In genomic region chr4:40295030-40295429, GRCh38 we compare ENCODE assay signal across 8 cellular contexts. TPM values are rescaled to one million over a fixed set of nuclear protein-coding genes. Genes with fewer than 3 reads are reported as not detected.
DNase-seq lines count a peak whose midpoint lies in the region; ATAC-seq, FAIRE-seq and TF ChIP-seq lines count a peak whose summit lies in the region.
"Not testable (repeated sequence)": the region's sequence is repeated elsewhere in the genome, so short reads cannot be mapped to it uniquely, and the experiment has no call there.
"Had no signal": no experiment of that assay in that cellular context is flagged by ENCODE, and none has a peak within 500 bp of the region (broad histone marks: within the 10 kb centered on the region; RNA-seq: fewer than 3 reads in every experiment).

No MANE protein-coding gene starts in this region.

- FAIRE-seq in GM12892 (lab: Jason Lieb, UNC) = peak; percentile 21
- FAIRE-seq in K562 (lab: Jason Lieb, UNC) = not testable (repeated sequence)

- not testable (repeated sequence) for H3K9ac ChIP-seq in BLaER1; Karpas-422 (ENCODE audit: low read length); K562 (ENCODE audit: insufficient read depth in 1 of 2, low read depth in 2 of 2, low read length in 2 of 2)
- peak overlapping the region; percentile 71 for H3K9ac ChIP-seq in neuronal stem cell (ENCODE audit: low read depth, low read length, poor library complexity)

- POLR2A ChIA-PET in K562 (lab: Yijun Ruan, JAX) = not testable (repeated sequence)

- H2BK15ac ChIP-seq in neuronal stem cell (ENCODE audit: low read length) = not testable (repeated sequence)

- not testable (repeated sequence) for H2AK5ac ChIP-seq in neuronal stem cell (ENCODE audit: low read depth, low read length)

- not testable (repeated sequence) for H3K9me2 ChIP-seq in Karpas-422 (replicated peaks; ENCODE audit: insufficient read depth, low read length)

- TF ChIP-seq EP300 in K562 (IDR thresholded peaks at IDR 0.05; ENCODE audit: low read length) = not testable (repeated sequence)

- H3K4me3 ChIP-seq in BLaER1 (peak overlapping the region; percentile 30; the same call in 1 of the 2 replicates), neuronal stem cell (ENCODE audit: low read length in 2 of 2) (peak overlapping the region in 1 of 2 donors; percentile 12)
- H3K4me3 ChIP-seq in Karpas-422 (ENCODE audit: low read length); K562; effector memory CD4-positive, alpha-beta T cell (ENCODE audit: insufficient read depth, low read depth, low read length, poor library complexity, severe bottlenecking): not testable (repeated sequence)

- intact Hi-C loops in K562 (cut with micrococcal nuclease) = not testable (repeated sequence)

- not testable (repeated sequence) for TF ChIP-seq RAD21 in K562 (CRISPR knock-in tag; conservative IDR thresholded peaks at IDR 0.05 in 1 of 2, IDR thresholded peaks at IDR 0.05 in 1 of 2)

- H2AFZ ChIP-seq in Karpas-422 (ENCODE audit: low read length); K562 (ENCODE audit: low read depth, low read length); neuronal stem cell (ENCODE audit: low read length): not testable (repeated sequence)

- not testable (repeated sequence) for H3K27ac ChIP-seq in BLaER1; K562 (ENCODE audit: extremely low read depth, low read depth, low read length); neuronal stem cell (replicated peaks; ENCODE audit: low read length)
- H3K27ac ChIP-seq in Karpas-422 (ENCODE audit: low read length) = 0 out of 2 replicates have a peak overlapping the region, but pooled peaks have one; percentile 22
- H3K27ac ChIP-seq in effector memory CD4-positive, alpha-beta T cell (ENCODE audit: insufficient read depth, low read length, poor library complexity, severe bottlenecking) = peak overlapping the region; percentile 3

- H4K91ac ChIP-seq in neuronal stem cell (ENCODE audit: low read depth, low read length, poor library complexity) = peak overlapping the region; percentile 47

- not testable (repeated sequence) for H2BK120ac ChIP-seq in neuronal stem cell (ENCODE audit: low read depth, low read length)

- H3K36me3 ChIP-seq in BLaER1; Karpas-422 (ENCODE audit: insufficient read depth, low read length); K562 (ENCODE audit: control insufficient read depth, insufficient read depth, low read length); effector memory CD4-positive, alpha-beta T cell (ENCODE audit: control insufficient read depth, insufficient read depth, low read length); neuronal stem cell (replicated peaks in 1 of 2; ENCODE audit: control insufficient read depth in 2 of 2, insufficient read depth in 2 of 2, low read length in 2 of 2): not testable (repeated sequence)

- TF ChIP-seq POLR2A in GM12892 (IDR thresholded peaks at IDR 0.05; ENCODE audit: low read depth, low read length); K562 (conservative IDR thresholded peaks at IDR 0.05): not testable (repeated sequence)

- H4K8ac ChIP-seq in neuronal stem cell (ENCODE audit: low read depth, low read length) = not testable (repeated sequence)

- in situ Hi-C loops in K562 (cut with MboI) = not testable (repeated sequence)

- CTCF ChIA-PET in K562 (lab: Yijun Ruan, JAX; ENCODE audit: low intra/inter-chr PET ratio) = not testable (repeated sequence)

- not testable (repeated sequence) for DNase-seq in GM12892 (ENCODE audit: insufficient read length); Karpas-422; K562 (ENCODE audit: extremely low read depth in 1 of 4, low spot score in 3 of 4); effector memory CD4-positive, alpha-beta T cell; neuronal stem cell (ENCODE audit: low spot score)

- not testable (repeated sequence) for H2BK12ac ChIP-seq in neuronal stem cell (ENCODE audit: low read length)

- peaks cover 36% of the 10 kb centered on the region for H3K9me3 ChIP-seq in BLaER1
- not testable (repeated sequence) for H3K9me3 ChIP-seq in Karpas-422 (ENCODE audit: low read length); K562 (replicated peaks; ENCODE audit: control insufficient read depth, insufficient read depth, low read depth, low read length); effector memory CD4-positive, alpha-beta T cell (ENCODE audit: control insufficient read depth, low read length); neuronal stem cell (replicated peaks in 1 of 2; ENCODE audit: control insufficient read depth in 2 of 2, insufficient read depth in 1 of 2, low read depth in 1 of 2, low read length in 2 of 2)

- TF ChIP-seq CTCF in K562 (IDR thresholded peaks at IDR 0.05 in 2 of 3, conservative IDR thresholded peaks at IDR 0.05 in 1 of 3; ENCODE audit: insufficient read depth in 2 of 3, low read depth in 1 of 3, low read length in 3 of 3) = not testable (repeated sequence)

- H3K4me1 ChIP-seq in BLaER1 (peaks cover 34% of the 10 kb centered on the region), Karpas-422 (ENCODE audit: low read length) (peaks cover 45% of the 10 kb centered on the region), K562 (replicated peaks in 1 of 2; ENCODE audit: control insufficient read depth in 2 of 2, insufficient read depth in 2 of 2, low read length in 2 of 2) (peaks cover 4 to 30% of the 10 kb centered on the region in 2 experiments; a peak in 4 of 5 replicates)
- H3K4me1 ChIP-seq in effector memory CD4-positive, alpha-beta T cell (ENCODE audit: control insufficient read depth, insufficient read depth, low read length, poor library complexity, severe bottlenecking) = peaks cover 27% of the 10 kb centered on the region
- H3K4me1 ChIP-seq in neuronal stem cell (ENCODE audit: control insufficient read depth in 2 of 2, insufficient read depth in 1 of 2, low read depth in 1 of 2, low read length in 2 of 2) = not testable (repeated sequence)

- not testable (repeated sequence) for H3K79me1 ChIP-seq in neuronal stem cell (ENCODE audit: low read depth, low read length)

- H3K9me1 ChIP-seq in K562 (ENCODE audit: control insufficient read depth, insufficient read depth, low read length) = not testable (repeated sequence)

- not testable (repeated sequence) for H4K20me1 ChIP-seq in BLaER1; Karpas-422 (ENCODE audit: insufficient read depth, low read depth, low read length); K562 (replicated peaks; ENCODE audit: control insufficient read depth, insufficient read depth, low read length)

- H3K79me2 ChIP-seq in Karpas-422 (ENCODE audit: low read length); K562 (ENCODE audit: control insufficient read depth, insufficient read depth, low read length): not testable (repeated sequence)

- ATAC-seq in K562 = not testable (repeated sequence)

- not testable (repeated sequence) for H2BK5ac ChIP-seq in neuronal stem cell (ENCODE audit: low read length)

- BruUV-seq in K562 (replicated peaks; lab: Mats Ljungman, UMichigan) = not testable (repeated sequence)

- peak overlapping the region; percentile 1 for H3K23ac ChIP-seq in neuronal stem cell (ENCODE audit: low read depth, low read length, poor library complexity)

- H3K18ac ChIP-seq in neuronal stem cell (ENCODE audit: low read length) = not testable (repeated sequence)

- not testable (repeated sequence) for H3K14ac ChIP-seq in neuronal stem cell (ENCODE audit: low read length)

- H3K4ac ChIP-seq in neuronal stem cell (ENCODE audit: low read length) = not testable (repeated sequence)

- not testable (repeated sequence) for H3K27me3 ChIP-seq in BLaER1; Karpas-422 (ENCODE audit: low read length); K562 (ENCODE audit: control insufficient read depth in 2 of 2, insufficient read depth in 2 of 2, low read length in 2 of 2); effector memory CD4-positive, alpha-beta T cell (replicated peaks; ENCODE audit: control insufficient read depth, insufficient read depth, low read length, poor library complexity, severe bottlenecking); neuronal stem cell (ENCODE audit: control insufficient read depth in 3 of 3, insufficient read depth in 3 of 3, low read depth in 1 of 3, low read length in 3 of 3)

- not testable (repeated sequence) for H3K4me2 ChIP-seq in BLaER1; Karpas-422 (ENCODE audit: low read depth, low read length, poor library complexity, severe bottlenecking); K562 (ENCODE audit: insufficient read depth, low read length)
- H3K4me2 ChIP-seq in neuronal stem cell (ENCODE audit: insufficient read depth, low read length, poor library complexity, severe bottlenecking) = peak overlapping the region; percentile 21

TF ChIP-seq in K562, 482 proteins besides CTCF, POLR2A, EP300 and RAD21 (continues in another document):
- TF ChIP-seq ARHGAP35 (IDR thresholded peaks at IDR 0.05; ENCODE audit: partially characterized antibody) (peak; percentile 9), YBX1 (IDR thresholded peaks at IDR 0.05) (0 out of 2 replicates have a peak, but pooled peaks have one; percentile 24)

RNA-seq across cellular contexts. Expression of gene CHRNA9, which starts 40.1 kb away (rescaled TPM):
- not detected for polyA plus RNA-seq in GM12892 (2012; ENCODE audit: missing spikeins)
- total RNA-seq in Karpas-422 (2014; rRNA removed; shearing (Covaris generic); ENCODE audit: low replicate concordance) = 0.15 and 0.25 TPM in 2 replicates
- not detected in 2 replicates for total RNA-seq in K562 (2011; cell fraction: chromatin; rRNA removed; ENCODE audit: low replicate concordance)
- total RNA-seq in K562 (2011; cell fraction: nucleolus; rRNA removed) = not detected in 2 replicates
- total RNA-seq in K562 (2011; cell fraction: nucleoplasm; rRNA removed) = not detected in 2 replicates
- not detected in 2 replicates for total RNA-seq in K562 (2014; rRNA removed)
- total RNA-seq in K562 (2014; rRNA removed; fragmentation: Illumina TruSeq; extraction: Trizol) = not detected in 2 replicates
- total RNA-seq in K562 (2015; rRNA removed; fragmentation: Illumina TruSeq; extraction: Trizol) = not detected in 2 replicates
- not detected in 2 replicates for total RNA-seq in K562 (2021)
- polyA plus RNA-seq in K562 (2011; rRNA removed) = not detected in 2 replicates
- polyA plus RNA-seq in K562 (2011; cell fraction: cytosol; rRNA removed) = not detected in 2 replicates
- polyA plus RNA-seq in K562 (2011; cell fraction: nucleus; rRNA removed) = not detected in 2 replicates
- not detected in 2 replicates for polyA plus RNA-seq in K562 (2012)
- polyA plus RNA-seq in K562 (2014; fragmentation: Illumina TruSeq; extraction: Trizol) = not detected in 2 replicates
- polyA plus RNA-seq in K562 (2014; fragmentation: Nextera tagmentation; extraction: Ambion mirVana) = not detected
- polyA plus RNA-seq in K562 (2014; rRNA removed) = not detected in 2 replicates
- polyA minus RNA-seq in K562 (2011; rRNA and poly(A)+ RNA removed) = not detected in 2 replicates
- 0.55 and 0.76 TPM in 2 replicates for polyA minus RNA-seq in K562 (2011; cell fraction: cytosol; rRNA and poly(A)+ RNA removed)
- not detected in 2 replicates for polyA minus RNA-seq in K562 (2011; cell fraction: nucleus; rRNA and poly(A)+ RNA removed)
- 0.86 TPM for polyA plus RNA-seq in neuronal stem cell (2013, experiment 1 of 2)
- 0.89 TPM for polyA plus RNA-seq in neuronal stem cell (2013, experiment 2 of 2)
- total RNA-seq: CD4-positive, CD25-positive, alpha-beta regulatory T cell; HFFc6 had no signal
